10 cellular contexts compared by ENCODE assay signal in genomic region chr12:116672842-116673516, GRCh38.
DNase-seq lines count a peak whose midpoint lies in the region; ATAC-seq and TF ChIP-seq lines count a peak whose summit lies in the region.
"Had no signal": no experiment of that assay in that cellular context is flagged by ENCODE, and none has a peak within 500 bp of the region (broad histone marks: within the 10 kb centered on the region; RNA-seq: fewer than 3 reads in every experiment).

No MANE protein-coding gene starts in this region.

- BruUV-seq in PC-3 (replicated peaks; lab: Mats Ljungman, UMichigan), result no TSS peak

- H3K27me3 ChIP-seq in BE2C (no peaks in the 10 kb centered on the region), colonic mucosa (no peaks in the 10 kb centered on the region), psoas muscle (ENCODE audit: insufficient read depth in 3 of 3, low read length in 2 of 3) (peaks cover 0 to 4% (median 0%) of the 10 kb centered on the region in 3 donors), PC-3 (ENCODE audit: low read length) (no peaks in the 10 kb centered on the region)

- no peaks in the 10 kb centered on the region for H3K4me1 ChIP-seq in BE2C
- no peaks in the 10 kb centered on the region for H3K4me1 ChIP-seq in colonic mucosa
- peaks cover 15% of the 10 kb centered on the region for H3K4me1 ChIP-seq in psoas muscle
- no peaks in the 10 kb centered on the region; the same call in 1 of the 2 replicates for H3K4me1 ChIP-seq in PC-3 (ENCODE audit: insufficient read depth, low read length)

- intact Hi-C loops in colonic mucosa (cut with DNase I) (no loop called here), psoas muscle (cut with DNase I) (no loop called here), PC-3 (cut with micrococcal nuclease) (no loop called here)

- no peak overlapping the region for H3K27ac ChIP-seq in colonic mucosa
- no peak overlapping the region for H3K27ac ChIP-seq in psoas muscle
- no peak overlapping the region for H3K27ac ChIP-seq in PC-3 (ENCODE audit: low read length)

- H3K27ac Mint-ChIP-seq in activated naive CD4-positive, alpha-beta T cell treated with anti-CD3 and anti-CD28 coated beads, Interleukin-2, amount 50 U/mL, for 72 hours, result peak overlapping the region; percentile 60 to 69

- peak; percentile 25 for DNase-seq in EH (ENCODE audit: low read depth)
- DNase-seq in activated naive CD4-positive, alpha-beta T cell treated with anti-CD3 and anti-CD28 coated beads, Interleukin-2, amount 50 U/mL, for 72 hours (ENCODE audit: low spot score in 2 of 2), result peak in 1 of 2 donors; percentile 26
- DNase-seq in BE2C, result no peak
- no peak for DNase-seq in colonic mucosa
- DNase-seq in psoas muscle, result no peak
- no peak for DNase-seq in PC-3
- DNase-seq: H7, T1000 had no signal

- no peaks in the 10 kb centered on the region for H3K36me3 Mint-ChIP-seq in activated naive CD4-positive, alpha-beta T cell treated with anti-CD3 and anti-CD28 coated beads, Interleukin-2, amount 50 U/mL, for 72 hours

- no peaks in the 10 kb centered on the region for H3K9me3 ChIP-seq in BE2C
- no peaks in the 10 kb centered on the region for H3K9me3 ChIP-seq in colonic mucosa
- H3K9me3 ChIP-seq in psoas muscle, result peaks cover 4% of the 10 kb centered on the region
- H3K9me3 ChIP-seq in PC-3 (ENCODE audit: low read length), result no peaks in the 10 kb centered on the region

- H3F3A ChIP-seq in PC-3 (ENCODE audit: low read length, unreplicated experiment), result no peaks in the 10 kb centered on the region

- H3K4me3 ChIP-seq in BE2C (ENCODE audit: low read depth, low read length), result no peak overlapping the region
- no peak overlapping the region for H3K4me3 ChIP-seq in colonic mucosa
- no peak overlapping the region for H3K4me3 ChIP-seq in psoas muscle
- H3K4me3 ChIP-seq in PC-3 (ENCODE audit: low read length), result no peak overlapping the region

- no peaks in the 10 kb centered on the region for H4K20me1 ChIP-seq in PC-3 (ENCODE audit: low read length)

- H3K9ac ChIP-seq in colonic mucosa (ENCODE audit: low read depth in 2 of 2, low read length in 2 of 2), result no peak overlapping the region
- H3K9ac ChIP-seq in PC-3 (ENCODE audit: low read length), result no peak overlapping the region

- CTCF ChIA-PET in PC-3 (lab: Charles Lee), result no interaction called here

- H3K4me2 ChIP-seq in PC-3 (ENCODE audit: low read length), result no peak overlapping the region

- H2AFZ ChIP-seq in PC-3 (ENCODE audit: low read length), result no peak overlapping the region

- H3K36me3 ChIP-seq in BE2C, result no peaks in the 10 kb centered on the region
- H3K36me3 ChIP-seq in colonic mucosa, result no peaks in the 10 kb centered on the region
- no peaks in the 10 kb centered on the region for H3K36me3 ChIP-seq in psoas muscle (ENCODE audit: insufficient read depth in 1 of 2, low read depth in 1 of 2)
- no peaks in the 10 kb centered on the region for H3K36me3 ChIP-seq in PC-3 (ENCODE audit: low read depth, low read length)

- H3K9me3 Mint-ChIP-seq in activated naive CD4-positive, alpha-beta T cell treated with anti-CD3 and anti-CD28 coated beads, Interleukin-2, amount 50 U/mL, for 72 hours, result no peaks in the 10 kb centered on the region

- H3K9me2 ChIP-seq in PC-3 (replicated peaks; ENCODE audit: low read length), result no peaks in the 10 kb centered on the region

- ATAC-seq in GM21360 (IDR thresholded peaks at IDR 0.05; ENCODE audit: unreplicated experiment), result peak; percentile 45
- peak; percentile 64 for ATAC-seq in HG03521 (IDR thresholded peaks at IDR 0.05; ENCODE audit: unreplicated experiment)
- peak; percentile 82 to 91 for ATAC-seq in activated naive CD4-positive, alpha-beta T cell treated with anti-CD3 and anti-CD28 coated beads, Interleukin-2, amount 50 U/mL, for 72 hours
- ATAC-seq in psoas muscle, result no peak
- ATAC-seq in PC-3, result no peak

- POLR2A ChIA-PET in PC-3 (lab: Charles Lee; ENCODE audit: unreplicated experiment), result no interaction called here

- H3K79me2 ChIP-seq in PC-3 (ENCODE audit: low read length), result no peaks in the 10 kb centered on the region

- no peak for TF ChIP-seq CTCF in BE2C (IDR thresholded peaks at IDR 0.05; ENCODE audit: low read depth, low read length)
- TF ChIP-seq CTCF in colonic mucosa (IDR thresholded peaks at IDR 0.05), result no peak
- TF ChIP-seq CTCF in psoas muscle (IDR thresholded peaks at IDR 0.05), result no peak
- no peak for TF ChIP-seq CTCF in PC-3 (conservative IDR thresholded peaks at IDR 0.05; ENCODE audit: low read depth, low read length)

- WGBS in psoas muscle, 3 donors, result 47 to 57% (median 55%) methylated on average over 6 of the region's 6 CpGs

Comparison
In these comparisons a context has a peak if more than half of its experiments do, and no peak if none do; other contexts are left out.
1. ATAC-seq: peak in GM21360 (single experiment), HG03521 (single experiment) and activated naive CD4-positive, alpha-beta T cell treated with anti-CD3 and anti-CD28 coated beads, Interleukin-2, amount 50 U/mL, for 72 hours (2 of 2); none in psoas muscle (0 of 4) and PC-3 (single experiment).